8 cellular contexts compared by ENCODE assay signal in the genomic region with DNA sequence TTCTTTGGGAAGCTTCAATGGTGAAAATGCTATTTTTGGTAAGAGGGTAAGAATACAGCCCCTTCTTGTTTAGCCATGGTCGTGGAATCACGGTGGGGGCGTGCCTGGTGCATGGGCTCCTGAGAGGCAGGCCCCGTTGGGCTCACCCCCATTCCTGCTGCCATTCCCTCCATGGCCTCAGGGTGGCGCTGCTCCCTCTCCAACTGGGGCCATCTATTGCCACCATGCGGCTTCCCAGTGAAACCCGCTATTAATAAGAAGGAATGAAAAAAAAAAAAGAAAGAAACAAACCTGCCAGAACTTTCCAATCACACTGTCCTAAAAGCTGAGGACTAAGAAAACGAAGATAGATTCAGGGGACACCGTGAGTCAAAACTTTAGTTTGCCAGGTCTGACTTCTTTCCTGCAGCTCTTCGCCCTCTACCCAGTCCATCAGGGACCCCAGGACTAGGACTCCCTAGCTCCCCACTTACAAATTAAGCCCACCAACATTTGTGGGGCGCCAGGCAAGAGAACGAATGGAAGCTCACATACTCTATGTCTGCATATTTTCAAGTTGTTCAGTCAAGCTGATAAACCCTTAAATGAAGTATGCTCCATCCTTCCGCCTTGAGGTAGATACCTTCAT. TPM values are rescaled to one million over a fixed set of nuclear protein-coding genes. Genes with fewer than 3 reads are reported as not detected.
A peak's percentile ranks its signal among the peaks of the same experiment; 100 is the strongest.
DNase-seq lines count a peak whose midpoint lies in the region; ATAC-seq and TF ChIP-seq lines count a peak whose summit lies in the region.

No MANE protein-coding gene starts in this region.

- no peak overlapping the region for H3K27ac ChIP-seq in lower lobe of right lung

- POLR2A ChIA-PET in GM10248 (lab: Yijun Ruan, JAX) = no interaction called here

- ATAC-seq in HG02970 (IDR thresholded peaks at IDR 0.05; ENCODE audit: low FRiP score, unreplicated experiment) (peak; percentile 62), lower lobe of right lung (peak; percentile 96 to 97), GM21515 (IDR thresholded peaks at IDR 0.05; ENCODE audit: unreplicated experiment) (no peak)

- peaks cover 6% of the 10 kb centered on the region for H3K4me1 ChIP-seq in lower lobe of right lung

- no peaks in the 10 kb centered on the region for H3K36me3 ChIP-seq in lower lobe of right lung

- TF ChIP-seq CTCF in GM10248 (IDR thresholded peaks at IDR 0.05; ENCODE audit: control extremely low read depth, extremely low read depth, low read depth, missing control alignments) (peak; percentile 98), lower lobe of right lung (IDR thresholded peaks at IDR 0.05) (peak; percentile 98)

- no peak overlapping the region for H3K4me3 ChIP-seq in lower lobe of right lung

- H3K27me3 ChIP-seq in lower lobe of right lung (ENCODE audit: low read depth) = no peaks in the 10 kb centered on the region

- H3K9me3 ChIP-seq in lower lobe of right lung = no peaks in the 10 kb centered on the region

- CTCF ChIA-PET in GM10248 (lab: Yijun Ruan, JAX) = interaction anchor here (0.7 to 12.7 kb wide), 48 partner anchors 10 to 248 kb away, joined by 3 to 239 read pairs (median 5); partner anchors contain the start of gene ABHD2

- intact Hi-C loops in lower lobe of right lung (cut with DNase I) = loop anchor here (10.0 kb wide), 1 partner anchor 117 kb away; no protein-coding TSS in a partner anchor

- DNase-seq in GM10248 (ENCODE audit: extremely low spot score) = peak; percentile 83
- peak; percentile 40 to 75 for DNase-seq in NCI-H526 (lab: John Stamatoyannopoulos, UW)
- peak; percentile 77 to 83 for DNase-seq in activated CD4-positive, alpha-beta T cell treated with anti-CD3 and anti-CD28 coated beads, Interleukin-2, amount 50 U/mL, for 24 hours (ENCODE audit: low read depth in 1 of 2, low spot score in 1 of 2)
- DNase-seq in dedifferentiated amniotic fluid mesenchymal stem cell (ENCODE audit: extremely low spot score) = peak; percentile 53
- peak; percentile 88 for DNase-seq in lower lobe of right lung
- peak; percentile 81 for DNase-seq in stimulated activated CD8-positive, alpha-beta memory T cell treated with anti-CD3 and anti-CD28 coated beads, Interleukin-15, amount 100 ng/mL, for 1 hour (ENCODE audit: low read depth)

RNA-seq across cellular contexts. Expression of gene ABHD2, which starts 30.6 kb away (rescaled TPM):
- 202 TPM for total RNA-seq in lower lobe of right lung
